Comparison of ENCODE assay signal across 23 cellular contexts in the genomic region with DNA sequence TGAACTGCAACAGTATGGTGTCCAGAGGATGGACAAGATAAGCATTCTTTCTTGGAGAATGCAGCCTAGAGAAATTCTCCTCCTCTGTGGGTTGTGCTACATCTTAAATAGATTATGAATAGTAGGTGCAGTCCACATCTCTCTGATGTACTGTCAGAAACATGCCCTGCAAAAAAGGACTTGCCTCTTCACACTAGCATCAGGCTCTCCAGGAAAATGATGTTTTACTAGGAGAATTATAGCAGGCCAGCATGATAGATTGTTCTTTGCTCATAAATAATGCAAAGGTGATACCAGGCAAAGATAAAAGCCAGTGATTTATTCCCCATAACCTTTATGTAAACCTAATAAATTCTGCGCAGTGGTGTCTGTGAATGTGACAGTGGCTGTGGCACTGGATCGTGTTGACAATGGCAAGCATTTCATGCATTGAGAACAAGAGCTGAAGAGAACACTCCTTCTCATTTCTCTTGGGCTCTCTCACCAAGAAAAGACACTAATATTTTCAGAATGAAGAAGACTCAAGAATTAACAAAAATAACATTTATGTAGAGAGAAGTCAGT.
DNase-seq lines count a peak whose midpoint lies in the region; ATAC-seq and TF ChIP-seq lines count a peak whose summit lies in the region.
"Had no signal": no experiment of that assay in that cellular context is flagged by ENCODE, and none has a peak within 500 bp of the region (broad histone marks: within the 10 kb centered on the region; RNA-seq: fewer than 3 reads in every experiment).

No MANE protein-coding gene starts in this region.

- H3K9me3 ChIP-seq in neural cell (ENCODE audit: low read length) (no peaks in the 10 kb centered on the region), OCI-LY7 (ENCODE audit: low read length) (no peaks in the 10 kb centered on the region; the same call in 1 of the 2 replicates)
- H3K9me3 ChIP-seq: A549; BLaER1 treated with 17β-estradiol and CSF1 and Interleukin-3, amounts not matched to agents 10 nM and 100 nM; Peyer's patch had no signal

- no peaks in the 10 kb centered on the region for H3K27me3 ChIP-seq in neural cell (ENCODE audit: insufficient read depth, low read depth, low read length)
- H3K27me3 ChIP-seq: BLaER1 treated with 17β-estradiol and CSF1 and Interleukin-3, amounts not matched to agents 10 nM and 100 nM; Peyer's patch had no signal

- H3K4me3 ChIP-seq in neural cell (ENCODE audit: low read length) (peak overlapping the region; percentile 21), OCI-LY7 (ENCODE audit: low read depth, low read length, poor library complexity, severe bottlenecking) (no peak overlapping the region)
- H3K4me3 ChIP-seq: A549; BLaER1 treated with 17β-estradiol and CSF1 and Interleukin-3, amounts not matched to agents 10 nM and 100 nM; GM23248; Peyer's patch; SK-N-MC had no signal

- H3K9me2 ChIP-seq in neural cell (ENCODE audit: insufficient read depth, low read length): no peaks in the 10 kb centered on the region
- H3K9me2 ChIP-seq in OCI-LY7 (ENCODE audit: insufficient read depth, low read length): no peaks in the 10 kb centered on the region; the same call in 1 of the 2 replicates

- H3K4me2 ChIP-seq in neural cell (ENCODE audit: low read length) (peak overlapping the region; percentile 22), OCI-LY7 (ENCODE audit: low read length) (no peak overlapping the region)
- H3K4me2 ChIP-seq: A549; BLaER1 treated with 17β-estradiol and CSF1 and Interleukin-3, amounts not matched to agents 10 nM and 100 nM had no signal

- H2AFZ ChIP-seq in neural cell (ENCODE audit: low read depth, low read length) (no peak overlapping the region), OCI-LY7 (ENCODE audit: low read length) (no peak overlapping the region)
- H2AFZ ChIP-seq: GM23248 had no signal

- no peak for TF ChIP-seq RAD21 in neural cell (conservative IDR thresholded peaks at IDR 0.05)

- H3K36me3 ChIP-seq in neural cell (ENCODE audit: insufficient read depth, low read length) (no peaks in the 10 kb centered on the region), OCI-LY7 (ENCODE audit: insufficient read depth, low read length) (no peaks in the 10 kb centered on the region)
- H3K36me3 ChIP-seq: BLaER1 treated with 17β-estradiol and CSF1 and Interleukin-3, amounts not matched to agents 10 nM and 100 nM; Peyer's patch had no signal

- peak overlapping the region; percentile 22 for H3K9ac ChIP-seq in neural cell (ENCODE audit: low read length)
- H3K9ac ChIP-seq: BLaER1 treated with 17β-estradiol and CSF1 and Interleukin-3, amounts not matched to agents 10 nM and 100 nM; GM23248 had no signal

- intact Hi-C loops in OCI-LY7 (cut with micrococcal nuclease; ENCODE audit: unreplicated experiment): no loop called here

- POLR2A ChIA-PET in HEK293T (lab: Yijun Ruan, JAX) (no interaction called here), OCI-LY7 (lab: Charles Lee) (interaction anchor here (0.6 kb wide), 1 partner anchor 1474 kb away, joined by 3 read pairs; no protein-coding TSS in a partner anchor)

- peak overlapping the region; percentile 60 for H3K27ac ChIP-seq in neural cell (ENCODE audit: low read length)
- no peak overlapping the region for H3K27ac ChIP-seq in OCI-LY7 (ENCODE audit: low read depth, low read length, poor library complexity, severe bottlenecking)
- H3K27ac ChIP-seq: A549; BLaER1 treated with 17β-estradiol and CSF1 and Interleukin-3, amounts not matched to agents 10 nM and 100 nM; GM23248; Peyer's patch; SK-N-MC had no signal

- no TSS peak for BruUV-seq in OCI-LY7 (replicated peaks; lab: Mats Ljungman, UMichigan)

- no peaks in the 10 kb centered on the region for H3K4me1 ChIP-seq in OCI-LY7 (ENCODE audit: insufficient read depth, low read length, poor library complexity, severe bottlenecking)
- H3K4me1 ChIP-seq: A549; BLaER1 treated with 17β-estradiol and CSF1 and Interleukin-3, amounts not matched to agents 10 nM and 100 nM; Peyer's patch had no signal

- CTCF ChIA-PET in HEK293T (lab: Yijun Ruan, JAX) (no interaction called here), OCI-LY7 (lab: Charles Lee; ENCODE audit: unreplicated experiment) (no interaction called here)

- TF ChIP-seq CTCF in neural cell (IDR thresholded peaks at IDR 0.05; ENCODE audit: poor library complexity, severe bottlenecking): no peak
- no peak for TF ChIP-seq CTCF in OCI-LY7 (conservative IDR thresholded peaks at IDR 0.05; ENCODE audit: low read length)

- peak; percentile 57 for TF ChIP-seq EP300 in neural cell (conservative IDR thresholded peaks at IDR 0.05; ENCODE audit: poor library complexity, severe bottlenecking)

- no peak for ATAC-seq in GM18868 (IDR thresholded peaks at IDR 0.05; ENCODE audit: unreplicated experiment)
- ATAC-seq: A549 had no signal

- H3K79me2 ChIP-seq in neural cell (replicated peaks; ENCODE audit: insufficient read depth, low read length) (no peaks in the 10 kb centered on the region), OCI-LY7 (ENCODE audit: insufficient read depth, low read depth, low read length) (no peaks in the 10 kb centered on the region)

- no peaks in the 10 kb centered on the region for H4K20me1 ChIP-seq in neural cell (ENCODE audit: insufficient read depth)
- H4K20me1 ChIP-seq in OCI-LY7 (ENCODE audit: insufficient read depth, low read length): no peaks in the 10 kb centered on the region
- H4K20me1 ChIP-seq: BLaER1 treated with 17β-estradiol and CSF1 and Interleukin-3, amounts not matched to agents 10 nM and 100 nM had no signal

- DNase-seq in COLO668 (lab: John Stamatoyannopoulos, UW; ENCODE audit: unreplicated experiment) (peak; percentile 48), DMS153 treated with DMSO at 0.1 percent for 48 hours (lab: John Stamatoyannopoulos, UW; ENCODE audit: unreplicated experiment) (peak; percentile 89), NCI-H187 (lab: John Stamatoyannopoulos, UW) (peak; percentile 18 to 19), HEK293T (ENCODE audit: extremely low spot score) (no peak), OCI-LY7 (ENCODE audit: low spot score) (no peak)
- DNase-seq: AML-193; CD4-positive, alpha-beta T cell; COR-L47; DND-41; GM23248; H7; NCI-H1092 treated with DMSO at 0.1 percent for 48 hours; NCI-H1694; NCI-H2107; NCI-H510A treated with DMSO at 0.1 percent for 48 hours; NCI-H82; Peyer's patch; SHP77 treated with DMSO at 0.1 percent for 48 hours had no signal

- H3F3A ChIP-seq in neural cell (ENCODE audit: insufficient read depth, low read length, poor library complexity, severe bottlenecking): no peaks in the 10 kb centered on the region

TF ChIP-seq in neural cell, 6 proteins besides CTCF, POLR2A, EP300 and RAD21 (continues in another document):
- no peak for TF ChIP-seq TAF1 (IDR thresholded peaks at IDR 0.05; ENCODE audit: low read depth)
- no peak for TF ChIP-seq EZH2 (IDR thresholded peaks at IDR 0.05; ENCODE audit: borderline replicate concordance, insufficient read depth, low read length, poor library complexity, severe bottlenecking)
- TF ChIP-seq MXI1 (conservative IDR thresholded peaks at IDR 0.05; ENCODE audit: poor library complexity, severe bottlenecking): peak; percentile 19
- TF ChIP-seq SMC3 (conservative IDR thresholded peaks at IDR 0.05; ENCODE audit: poor library complexity): peak; percentile 17
- peak; percentile 55 for TF ChIP-seq POLR2AphosphoS5 (IDR thresholded peaks at IDR 0.05)

TF ChIP-seq in HEK293T, 16 proteins besides CTCF, POLR2A, EP300 and RAD21:
- TF ChIP-seq SP1 (IDR thresholded peaks at IDR 0.05): no peak
- TF ChIP-seq LEF1 (IDR thresholded peaks at IDR 0.05; ENCODE audit: borderline replicate concordance): no peak
- TF ChIP-seq FOXA1 (IDR thresholded peaks at IDR 0.05): no peak
- TF ChIP-seq CTBP1 (IDR thresholded peaks at IDR 0.05; ENCODE audit: borderline replicate concordance): no peak
- no peak for TF ChIP-seq ZNF384 (IDR thresholded peaks at IDR 0.05)
- no peak for TF ChIP-seq FOXK2 (IDR thresholded peaks at IDR 0.05)
- TF ChIP-seq NFRKB (IDR thresholded peaks at IDR 0.05): no peak

Comparison
In these comparisons a context has a peak if more than half of its experiments do, and no peak if none do; other contexts are left out.
1. DNase-seq: peak in COLO668 (single experiment), DMS153 treated with DMSO at 0.1 percent for 48 hours (single experiment) and NCI-H187 (2 of 2); none in HEK293T (single experiment) and OCI-LY7 (single experiment).